11 cellular contexts compared by ENCODE assay signal in the genomic region with DNA sequence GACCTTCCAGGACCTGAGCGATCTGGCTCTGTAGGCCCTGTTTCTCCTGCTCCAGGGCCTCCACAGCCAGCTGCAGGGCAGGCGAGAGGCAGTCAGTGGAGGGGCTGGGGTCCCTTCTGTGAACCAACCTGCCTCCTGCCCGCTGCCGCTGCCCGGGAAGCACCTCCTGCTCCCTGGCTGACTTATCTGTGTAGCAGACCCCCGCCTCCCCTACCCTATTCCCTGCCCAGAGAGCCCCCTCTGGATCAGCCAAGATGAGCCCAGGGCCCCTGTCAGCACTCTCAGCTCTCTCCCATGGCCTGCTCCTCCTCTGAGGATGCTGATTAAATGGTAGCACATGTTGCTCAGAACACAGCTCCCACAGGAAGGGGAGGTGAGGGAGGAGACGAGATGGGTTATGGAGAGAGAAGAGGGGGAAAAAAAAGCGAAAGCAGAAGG. TPM values are rescaled to one million over a fixed set of nuclear protein-coding genes. Genes with fewer than 3 reads are reported as not detected.
DNase-seq lines count a peak whose midpoint lies in the region; ATAC-seq and TF ChIP-seq lines count a peak whose summit lies in the region.
"Had no signal": no experiment of that assay in that cellular context is flagged by ENCODE, and none has a peak within 500 bp of the region (broad histone marks: within the 10 kb centered on the region; RNA-seq: fewer than 3 reads in every experiment).

No MANE protein-coding gene starts in this region.

- H3K27me3 Mint-ChIP-seq in Caco-2 (ENCODE audit: insufficient read depth, unreplicated experiment), result peaks cover 5% of the 10 kb centered on the region

- no peak for DNase-seq in Caco-2
- DNase-seq in adipocyte (ENCODE audit: low read depth), result peak; percentile 32
- DNase-seq in right cardiac atrium, result peak in 1 of 3 donors; percentile 61
- DNase-seq in activated naive CD4-positive, alpha-beta T cell (lab: John Stamatoyannopoulos, UW), result no peak
- no peak for DNase-seq in activated CD8-positive, alpha-beta memory T cell treated with anti-CD3 and anti-CD28 coated beads for 24 hours
- no peak for DNase-seq in iPS-NIHi7 (ENCODE audit: extremely low spot score)
- DNase-seq: activated CD4-positive, alpha-beta T cell treated with anti-CD3 and anti-CD28 coated beads for 4 hours; activated naive CD8-positive, alpha-beta T cell treated with anti-CD3 and anti-CD28 coated beads, Interleukin-2, amount 10 ng/mL, durations not matched to agents 7 days and 5 days; NCI-H1048 had no signal

- H3K9ac ChIP-seq in adipocyte (ENCODE audit: low read length) (no peak overlapping the region), rectal smooth muscle tissue (ENCODE audit: low read length) (no peak overlapping the region)

- H3K27ac Mint-ChIP-seq in Caco-2 (ENCODE audit: unreplicated experiment), result no peak overlapping the region
- H3K27ac Mint-ChIP-seq: activated naive CD8-positive, alpha-beta T cell treated with anti-CD3 and anti-CD28 coated beads, Interleukin-2, amount 10 ng/mL, durations not matched to agents 7 days and 5 days had no signal

- intact Hi-C loops in Caco-2 (cut with micrococcal nuclease; ENCODE audit: unreplicated experiment) (no loop called here), right cardiac atrium (cut with DNase I) (no loop called here)

- 28% methylated on average over 8 of the region's 8 CpGs for WGBS in right cardiac atrium

- CTCF ChIA-PET in Caco-2 (lab: Charles Lee), result interaction anchor here (1.0 to 3.5 kb wide), 5 partner anchors 10 to 253 kb away, joined by 4 to 61 read pairs (median 24); no protein-coding TSS in a partner anchor

- H3K36me3 Mint-ChIP-seq in Caco-2 (ENCODE audit: insufficient read depth, unreplicated experiment), result peaks cover 6% of the 10 kb centered on the region
- H3K36me3 Mint-ChIP-seq: activated naive CD8-positive, alpha-beta T cell treated with anti-CD3 and anti-CD28 coated beads, Interleukin-2, amount 10 ng/mL, durations not matched to agents 7 days and 5 days had no signal

- H3K9me3 ChIP-seq in Caco-2 (no peaks in the 10 kb centered on the region), adipocyte (ENCODE audit: control insufficient read depth, low read length) (no peaks in the 10 kb centered on the region), right cardiac atrium (ENCODE audit: control insufficient read depth, low read length) (no peaks in the 10 kb centered on the region)

- H3K27ac ChIP-seq in right cardiac atrium (ENCODE audit: low read length) (peak overlapping the region; percentile 84), rectal smooth muscle tissue (ENCODE audit: low read depth, low read length) (peak overlapping the region; percentile 6)

- peak overlapping the region; percentile 86 for H3K4me3 Mint-ChIP-seq in Caco-2 (ENCODE audit: unreplicated experiment)
- H3K4me3 Mint-ChIP-seq: activated naive CD8-positive, alpha-beta T cell treated with anti-CD3 and anti-CD28 coated beads, Interleukin-2, amount 10 ng/mL, durations not matched to agents 7 days and 5 days had no signal

- no peak overlapping the region for H3K4me3 ChIP-seq in Caco-2 (ENCODE audit: low read depth, low read length)
- no peak overlapping the region for H3K4me3 ChIP-seq in adipocyte (ENCODE audit: low read length)
- H3K4me3 ChIP-seq in right cardiac atrium (ENCODE audit: low read length), result peak overlapping the region; percentile 66
- H3K4me3 ChIP-seq in rectal smooth muscle tissue (ENCODE audit: low read length), result peak overlapping the region; percentile 33

- no TSS peak for BruUV-seq in Caco-2 (replicated peaks; lab: Mats Ljungman, UMichigan)

- H3K27me3 ChIP-seq in Caco-2 (replicated peaks; ENCODE audit: control insufficient read depth, insufficient read depth, low read length) (0 out of 2 replicates have a peak, but pooled peaks cover 2% of the 10 kb centered on the region), adipocyte (replicated peaks; ENCODE audit: control insufficient read depth, insufficient read depth, low read length) (no peaks in the 10 kb centered on the region), right cardiac atrium (ENCODE audit: control insufficient read depth, insufficient read depth) (no peaks in the 10 kb centered on the region), rectal smooth muscle tissue (ENCODE audit: control insufficient read depth, insufficient read depth, low read length) (peaks cover 7% of the 10 kb centered on the region)

- TF ChIP-seq CTCF in Caco-2 (IDR thresholded peaks at IDR 0.05; ENCODE audit: insufficient read depth in 1 of 2, low read depth in 1 of 2, low read length in 1 of 2, severe bottlenecking in 1 of 2, unreplicated experiment in 1 of 2), result no peak

- H3K36me3 ChIP-seq in Caco-2 (ENCODE audit: control insufficient read depth, insufficient read depth, low read length) (no peaks in the 10 kb centered on the region), adipocyte (ENCODE audit: control insufficient read depth, insufficient read depth, low read length, severe bottlenecking) (no peaks in the 10 kb centered on the region), rectal smooth muscle tissue (ENCODE audit: control insufficient read depth, insufficient read depth, low read length) (no peaks in the 10 kb centered on the region)

- POLR2A ChIA-PET in Caco-2 (lab: Charles Lee), result interaction anchor here (2.3 kb wide), 1 partner anchor 11 kb away, joined by 19 read pairs; no protein-coding TSS in a partner anchor

- peaks cover 21% of the 10 kb centered on the region; the same call in 1 of the 2 replicates for H3K4me1 ChIP-seq in Caco-2
- peaks cover 6% of the 10 kb centered on the region for H3K4me1 ChIP-seq in adipocyte (ENCODE audit: control insufficient read depth, insufficient read depth, low read length)
- peaks cover 14% of the 10 kb centered on the region for H3K4me1 ChIP-seq in right cardiac atrium (ENCODE audit: control insufficient read depth, insufficient read depth, low read length)
- H3K4me1 ChIP-seq in rectal smooth muscle tissue (ENCODE audit: control insufficient read depth, insufficient read depth, low read length), result peaks cover 9% of the 10 kb centered on the region

- no peaks in the 10 kb centered on the region for H3K9me3 Mint-ChIP-seq in Caco-2 (ENCODE audit: unreplicated experiment)
- H3K9me3 Mint-ChIP-seq: activated naive CD8-positive, alpha-beta T cell treated with anti-CD3 and anti-CD28 coated beads, Interleukin-2, amount 10 ng/mL, durations not matched to agents 7 days and 5 days had no signal

- ATAC-seq in right cardiac atrium, result no peak
- ATAC-seq in GM18861 (IDR thresholded peaks at IDR 0.05; ENCODE audit: unreplicated experiment), result no peak

- H3K4me1 Mint-ChIP-seq in Caco-2 (ENCODE audit: low read depth, unreplicated experiment), result peaks cover 9% of the 10 kb centered on the region

RNA-seq across cellular contexts. Expression of a gene that starts 1.9 kb away (rescaled TPM):
- total RNA-seq in Caco-2 (2022), result 18.0 and 22.7 TPM in 2 replicates
- total RNA-seq in right cardiac atrium, result 100 to 1,000 TPM; 146 to 282 (median 170) TPM
- 257 TPM for polyA plus RNA-seq in right cardiac atrium
- total RNA-seq: activated naive CD8-positive, alpha-beta T cell treated with anti-CD3 and anti-CD28 coated beads, Interleukin-2, amount 10 ng/mL, durations not matched to agents 7 days and 5 days had no signal

RNA-seq across cellular contexts. Expression of a gene that starts 30.1 kb away (rescaled TPM):
- total RNA-seq in Caco-2 (2022) (27.1 and 30.6 TPM in 2 replicates), right cardiac atrium (1 to 10 TPM in 1 of 4 donors, under 1 TPM in 3; 0.71 to 1.6 (median 0.75) TPM)
- polyA plus RNA-seq in right cardiac atrium, result 1.3 TPM

RNA-seq across cellular contexts. Expression of a gene that starts 33.4 kb away (rescaled TPM):
- not detected in 2 replicates for total RNA-seq in Caco-2 (2022)
- total RNA-seq in right cardiac atrium, result under 1 TPM in 2 of 4 donors, not detected in 2; 0.23 to 0.29 TPM
- 0.20 TPM for polyA plus RNA-seq in right cardiac atrium
- total RNA-seq: activated naive CD8-positive, alpha-beta T cell treated with anti-CD3 and anti-CD28 coated beads, Interleukin-2, amount 10 ng/mL, durations not matched to agents 7 days and 5 days had no signal

RNA-seq across cellular contexts. Expression of a gene that starts 53.0 kb away (rescaled TPM):
- total RNA-seq in Caco-2 (2022) (26.6 and 27.6 TPM in 2 replicates), right cardiac atrium (10 to 100 TPM; 14.4 to 19.7 (median 17.3) TPM)
- polyA plus RNA-seq in right cardiac atrium, result 18.8 TPM

RNA-seq across cellular contexts. Expression of a gene that starts 53.3 kb away (rescaled TPM):
- total RNA-seq in Caco-2 (2022) (42.3 and 44.1 TPM in 2 replicates), right cardiac atrium (10 to 100 TPM; 13.0 to 23.0 (median 13.9) TPM)
- polyA plus RNA-seq in right cardiac atrium, result 9.2 TPM

Comparison
In these comparisons a context has a peak if more than half of its experiments do, and no peak if none do; other contexts are left out.
1. H3K4me3 ChIP-seq: peak in right cardiac atrium (single experiment) and rectal smooth muscle tissue (single experiment); none in Caco-2 (single experiment) and adipocyte (single experiment).
2. RNA of a gene that starts 30.1 kb away (total RNA-seq): 27.1 to 30.6 TPM in Caco-2; 0.71 to 1.6 TPM in right cardiac atrium; every median in the first group is over 10 times any median in the second.